31 cellular contexts compared by ENCODE assay signal in the genomic region with DNA sequence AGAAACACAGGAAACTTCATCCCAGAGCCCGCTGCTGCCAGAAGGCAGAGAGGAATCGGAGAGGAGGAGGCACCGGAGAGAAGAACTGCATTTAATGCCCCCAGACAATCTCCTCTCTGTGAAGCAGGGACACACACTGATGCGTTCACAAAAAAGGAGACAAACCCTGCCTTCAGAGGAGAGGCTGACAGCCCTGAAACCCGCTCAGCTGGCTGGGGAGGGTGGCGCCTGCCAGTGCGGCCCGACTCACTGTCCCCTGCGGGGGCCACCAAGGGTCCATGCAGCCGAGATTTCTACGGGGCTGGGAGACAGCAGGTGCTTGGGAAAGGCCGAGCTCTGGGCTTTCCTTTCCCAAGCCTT. TPM values are rescaled to one million over a fixed set of nuclear protein-coding genes. Genes with fewer than 3 reads are reported as not detected.
"Had no signal": no experiment of that assay in that cellular context is flagged by ENCODE, and none has a peak within 500 bp of the region (broad histone marks: within the 10 kb centered on the region; RNA-seq: fewer than 3 reads in every experiment).

No MANE protein-coding gene starts in this region.

- H3K27ac ChIP-seq: left lung, lower lobe of right lung, ovary, prostate gland, right atrium auricular region, right lobe of liver, tibial nerve, upper lobe of left lung, vagina had no signal

- DNase-seq: hippocampal formation; immature natural killer cell; kidney; left colon; left lung; lower lobe of right lung; mammary epithelial cell; midbrain; naive thymus-derived CD4-positive, alpha-beta T cell; ovary; stimulated activated CD4-positive, alpha-beta T cell treated with anti-CD3 and anti-CD28 coated beads, Interleukin-1b, Interleukin-23, amount 100 ng/mL, for 48 hours; stimulated activated CD4-positive, alpha-beta T cell treated with anti-CD3 and anti-CD28 coated beads, Interleukin-2, amount 100 ng/mL, for 48 hours; stimulated activated CD4-positive, alpha-beta T cell treated with anti-CD3 and anti-CD28 coated beads, Interleukin-4, amount 100 ng/mL, for 4 hours; stimulated activated CD8-positive, alpha-beta memory T cell treated with anti-CD3 and anti-CD28 coated beads, Interleukin-4, amount 100 ng/mL, for 48 hours; stimulated activated naive CD4-positive, alpha-beta T cell treated with Interleukin-2 at 50 U/mL for 16 hours; stimulated activated naive CD8-positive, alpha-beta T cell treated with anti-CD3 and anti-CD28 coated beads, Interleukin-15, amount 100 ng/mL, for 72 hours had no signal

- H3K4me1 ChIP-seq: left lung, lower lobe of right lung, prostate gland, right atrium auricular region, right lobe of liver, vagina had no signal

- H3K4me2 ChIP-seq: smooth muscle cell had no signal

- H3K4me3 ChIP-seq: left lung, lower lobe of right lung, mucosa of descending colon, ovary, prostate gland, right atrium auricular region, right lobe of liver, smooth muscle cell, tibial nerve, upper lobe of left lung, vagina had no signal

- H3K36me3 ChIP-seq: left lung, lower lobe of right lung, ovary, prostate gland, right atrium auricular region, right lobe of liver, tibial nerve, upper lobe of left lung, vagina had no signal

- H3K9me3 ChIP-seq: left lung, lower lobe of right lung, mucosa of descending colon, ovary, prostate gland, right atrium auricular region, right lobe of liver, tibial nerve, upper lobe of left lung, vagina had no signal

- H3K27me3 ChIP-seq: left lung, ovary, right atrium auricular region, right lobe of liver, tibial nerve, upper lobe of left lung, vagina had no signal

- ATAC-seq: left lung; lower lobe of right lung; mucosa of descending colon; naive thymus-derived CD4-positive, alpha-beta T cell; natural killer cell treated with Interleukin-12 subunit alpha and Interleukin-12 subunit beta and Interleukin-15 and Interleukin-18, amount 100 ng/mL, for 72 hours; stimulated activated memory B cell treated with anti-CD40 and anti-IgM and Interleukin-4, amounts not matched to agents 10 μg/mL and 1 μg/mL and 100 μg/mL, for 72 hours; stimulated activated naive CD8-positive, alpha-beta T cell treated with anti-CD3 and anti-CD28 coated beads, Interleukin-15, amount 100 ng/mL, for 72 hours had no signal

RNA-seq across cellular contexts. Expression of a gene that starts 21.9 kb away (rescaled TPM):
- total RNA-seq: kidney; left colon; left lung; liver; lower lobe of right lung; mammary epithelial cell; mesenteric fat pad; mucosa of descending colon; naive thymus-derived CD4-positive, alpha-beta T cell; natural killer cell treated with Interleukin-12 subunit alpha and Interleukin-12 subunit beta and Interleukin-15 and Interleukin-18, amount 100 ng/mL, for 72 hours; omental fat pad; renal cortical epithelial cell; right atrium auricular region; right lobe of liver; smooth muscle cell; tibial nerve; vagina had no signal
- polyA plus RNA-seq: immature natural killer cell; liver; mammary epithelial cell; naive thymus-derived CD4-positive, alpha-beta T cell; ovary; smooth muscle cell; urinary bladder had no signal

RNA-seq across cellular contexts. Expression of a gene that starts 57.9 kb away (rescaled TPM):
- total RNA-seq: mesenteric fat pad; naive thymus-derived CD4-positive, alpha-beta T cell; natural killer cell treated with Interleukin-12 subunit alpha and Interleukin-12 subunit beta and Interleukin-15 and Interleukin-18, amount 100 ng/mL, for 72 hours; renal cortical epithelial cell; right lobe of liver had no signal
- polyA plus RNA-seq: immature natural killer cell; naive thymus-derived CD4-positive, alpha-beta T cell had no signal
